In genomic region chr9:93124793-93125192, GRCh38 we compare ENCODE assay signal across 17 cellular contexts. TPM values are rescaled to one million over a fixed set of nuclear protein-coding genes. Genes with fewer than 3 reads are reported as not detected.
A peak's percentile ranks its signal among the peaks of the same experiment; 100 is the strongest.
DNase-seq lines count a peak whose midpoint lies in the region; ATAC-seq and TF ChIP-seq lines count a peak whose summit lies in the region.
"Had no signal": no experiment of that assay in that cellular context is flagged by ENCODE, and none has a peak within 500 bp of the region (broad histone marks: within the 10 kb centered on the region; RNA-seq: fewer than 3 reads in every experiment).

No MANE protein-coding gene starts in this region.

- no peak overlapping the region for H3K27ac Mint-ChIP-seq in activated CD4-positive, alpha-beta T cell treated with anti-CD3 and anti-CD28 coated beads for 36 hours
- H3K27ac Mint-ChIP-seq in endothelial cell (ENCODE audit: unreplicated experiment), result no peak overlapping the region
- peak overlapping the region; percentile 20 for H3K27ac Mint-ChIP-seq in stimulated activated effector memory CD8-positive, alpha-beta T cell treated with anti-CD3 and anti-CD28 coated beads, Interleukin-12 subunit alpha, Interleukin-12 subunit beta, amount 100 ng/mL, for 72 hours
- H3K27ac Mint-ChIP-seq: mesothelial cell of epicardium had no signal

- CTCF ChIA-PET in activated CD4-positive, alpha-beta T cell treated with anti-CD3 and anti-CD28 coated beads for 36 hours (lab: Charles Lee), result no interaction called here

- H3K27me3 ChIP-seq in RWPE2 (ENCODE audit: insufficient read depth, poor library complexity, severe bottlenecking) (no peaks in the 10 kb centered on the region), colonic mucosa (no peaks in the 10 kb centered on the region)
- H3K27me3 ChIP-seq: gastrocnemius medialis had no signal

- DNase-seq in activated CD4-positive, alpha-beta T cell treated with anti-CD3 and anti-CD28 coated beads for 36 hours, result peak; percentile 5
- no peak for DNase-seq in activated CD4-positive, alpha-beta T cell treated with anti-CD3 and anti-CD28 coated beads for 1 hour
- DNase-seq in RWPE2 (ENCODE audit: low spot score) (peak; percentile 40), endothelial cell (ENCODE audit: low spot score) (no peak), colonic mucosa (no peak), AG08395 (ENCODE audit: low spot score) (no peak)
- DNase-seq in stimulated activated effector memory CD8-positive, alpha-beta T cell treated with anti-CD3 and anti-CD28 coated beads, Interleukin-12 subunit alpha, Interleukin-12 subunit beta, amount 100 ng/mL, for 72 hours (ENCODE audit: low spot score in 2 of 2), result no peak
- DNase-seq: activated CD4-positive, alpha-beta T cell treated with anti-CD3 and anti-CD28 coated beads, Interleukin-2, amount 50 U/mL, for 1 hour; NCI-H2081; NCI-H69; T-helper 2 cell had no signal

- POLR2A ChIA-PET in activated CD4-positive, alpha-beta T cell treated with anti-CD3 and anti-CD28 coated beads for 36 hours (lab: Charles Lee), result no interaction called here

- H3K27me3 Mint-ChIP-seq in activated CD4-positive, alpha-beta T cell treated with anti-CD3 and anti-CD28 coated beads for 36 hours, result no peaks in the 10 kb centered on the region
- peaks cover 9% of the 10 kb centered on the region for H3K27me3 Mint-ChIP-seq in endothelial cell (ENCODE audit: unreplicated experiment)

- H3K9me3 ChIP-seq in RWPE2 (ENCODE audit: severe bottlenecking) (no peaks in the 10 kb centered on the region), colonic mucosa (no peaks in the 10 kb centered on the region)
- H3K9me3 ChIP-seq: gastrocnemius medialis had no signal

- H3K9me3 Mint-ChIP-seq in activated CD4-positive, alpha-beta T cell treated with anti-CD3 and anti-CD28 coated beads for 36 hours (ENCODE audit: low read depth), result no peaks in the 10 kb centered on the region
- H3K9me3 Mint-ChIP-seq in endothelial cell (ENCODE audit: unreplicated experiment), result no peaks in the 10 kb centered on the region
- no peaks in the 10 kb centered on the region for H3K9me3 Mint-ChIP-seq in stimulated activated effector memory CD8-positive, alpha-beta T cell treated with anti-CD3 and anti-CD28 coated beads, Interleukin-12 subunit alpha, Interleukin-12 subunit beta, amount 100 ng/mL, for 72 hours
- H3K9me3 Mint-ChIP-seq: mesothelial cell of epicardium had no signal

- H3K4me1 ChIP-seq in RWPE2 (ENCODE audit: insufficient read depth, poor library complexity, severe bottlenecking) (peaks cover 13% of the 10 kb centered on the region), colonic mucosa (peaks cover 10% of the 10 kb centered on the region)

- H3K27ac ChIP-seq in RWPE2 (ENCODE audit: poor library complexity, severe bottlenecking) (no peak overlapping the region), colonic mucosa (no peak overlapping the region)
- H3K27ac ChIP-seq: 22Rv1, gastrocnemius medialis, parathyroid adenoma had no signal

- intact Hi-C loops in activated CD4-positive, alpha-beta T cell treated with anti-CD3 and anti-CD28 coated beads for 36 hours (cut with DNase I, micrococcal nuclease), result no loop called here
- intact Hi-C loops in colonic mucosa (cut with DNase I), result no loop called here

- H3K4me1 Mint-ChIP-seq in activated CD4-positive, alpha-beta T cell treated with anti-CD3 and anti-CD28 coated beads for 36 hours, result peaks cover 48% of the 10 kb centered on the region
- H3K4me1 Mint-ChIP-seq in endothelial cell (ENCODE audit: unreplicated experiment), result peaks cover 27% of the 10 kb centered on the region
- H3K4me1 Mint-ChIP-seq in stimulated activated effector memory CD8-positive, alpha-beta T cell treated with anti-CD3 and anti-CD28 coated beads, Interleukin-12 subunit alpha, Interleukin-12 subunit beta, amount 100 ng/mL, for 72 hours, result peaks cover 66% of the 10 kb centered on the region

- H3K4me3 ChIP-seq in RWPE2 (ENCODE audit: severe bottlenecking) (no peak overlapping the region), colonic mucosa (no peak overlapping the region)
- H3K4me3 ChIP-seq: gastrocnemius medialis had no signal

- no peak for TF ChIP-seq CTCF in RWPE2 (IDR thresholded peaks at IDR 0.05; ENCODE audit: poor library complexity, severe bottlenecking)
- TF ChIP-seq CTCF in endothelial cell (IDR thresholded peaks at IDR 0.05; ENCODE audit: unreplicated experiment), result no peak
- TF ChIP-seq CTCF in colonic mucosa (IDR thresholded peaks at IDR 0.05), result no peak

- H3K4me3 Mint-ChIP-seq in activated CD4-positive, alpha-beta T cell treated with anti-CD3 and anti-CD28 coated beads for 36 hours, result no peak overlapping the region
- H3K4me3 Mint-ChIP-seq in endothelial cell (ENCODE audit: unreplicated experiment), result peak overlapping the region; percentile 9
- no peak overlapping the region for H3K4me3 Mint-ChIP-seq in stimulated activated effector memory CD8-positive, alpha-beta T cell treated with anti-CD3 and anti-CD28 coated beads, Interleukin-12 subunit alpha, Interleukin-12 subunit beta, amount 100 ng/mL, for 72 hours
- H3K4me3 Mint-ChIP-seq: mesothelial cell of epicardium had no signal

- H3K9ac ChIP-seq in colonic mucosa (ENCODE audit: low read depth in 2 of 2, low read length in 2 of 2), result no peak overlapping the region
- H3K9ac ChIP-seq: parathyroid adenoma had no signal

- no peak for ATAC-seq in activated CD4-positive, alpha-beta T cell treated with anti-CD3 and anti-CD28 coated beads for 36 hours
- ATAC-seq in RWPE2 (ENCODE audit: low read depth) (no peak), HG03469 (IDR thresholded peaks at IDR 0.05; ENCODE audit: unreplicated experiment) (no peak)
- ATAC-seq in stimulated activated effector memory CD8-positive, alpha-beta T cell treated with anti-CD3 and anti-CD28 coated beads, Interleukin-12 subunit alpha, Interleukin-12 subunit beta, amount 100 ng/mL, for 72 hours, result no peak
- ATAC-seq: gastrocnemius medialis had no signal

- H3K36me3 Mint-ChIP-seq in activated CD4-positive, alpha-beta T cell treated with anti-CD3 and anti-CD28 coated beads for 36 hours (ENCODE audit: low read depth), result peaks cover 31% of the 10 kb centered on the region
- peaks cover 8% of the 10 kb centered on the region for H3K36me3 Mint-ChIP-seq in endothelial cell (ENCODE audit: low read depth, unreplicated experiment)
- H3K36me3 Mint-ChIP-seq in stimulated activated effector memory CD8-positive, alpha-beta T cell treated with anti-CD3 and anti-CD28 coated beads, Interleukin-12 subunit alpha, Interleukin-12 subunit beta, amount 100 ng/mL, for 72 hours, result peaks cover 89% of the 10 kb centered on the region

- H3K36me3 ChIP-seq in RWPE2 (ENCODE audit: low read depth) (peaks cover 5% of the 10 kb centered on the region; the same call in 1 of the 2 replicates), colonic mucosa (no peaks in the 10 kb centered on the region)

RNA-seq across cellular contexts. Expression of gene NINJ1, which starts 9.3 kb away (rescaled TPM):
- total RNA-seq in activated CD4-positive, alpha-beta T cell treated with anti-CD3 and anti-CD28 coated beads for 36 hours, result 100 to 1,000 TPM in 1 of 2 experiments, 10 to 100 TPM in 1; 77.4 to 108 TPM
- total RNA-seq in endothelial cell (ENCODE audit: unreplicated experiment) (34.2 TPM), colonic mucosa (10 to 100 TPM; 24.5 to 29.4 TPM)

RNA-seq across cellular contexts. Expression of gene CARD19, which starts 28.8 kb away (rescaled TPM):
- total RNA-seq in activated CD4-positive, alpha-beta T cell treated with anti-CD3 and anti-CD28 coated beads for 36 hours, result 10 to 100 TPM; 39.6 to 44.4 TPM
- total RNA-seq in endothelial cell (ENCODE audit: unreplicated experiment) (13.2 TPM), colonic mucosa (10 to 100 TPM; 48.6 to 56.3 TPM)

RNA-seq across cellular contexts. Expression of gene WNK2, which starts 59.1 kb away (rescaled TPM):
- total RNA-seq in activated CD4-positive, alpha-beta T cell treated with anti-CD3 and anti-CD28 coated beads for 36 hours, result 1 to 10 TPM; 3.3 to 4.6 TPM
- 0.82 TPM for total RNA-seq in endothelial cell (ENCODE audit: unreplicated experiment)
- total RNA-seq in colonic mucosa, result 100 to 1,000 TPM; 161 to 238 TPM
- total RNA-seq: endothelial cell of umbilical vein had no signal

Comparison
In these comparisons a context has a peak if more than half of its experiments do, and no peak if none do; other contexts are left out.
1. DNase-seq: peak in activated CD4-positive, alpha-beta T cell treated with anti-CD3 and anti-CD28 coated beads for 36 hours (single experiment) and RWPE2 (single experiment); none in activated CD4-positive, alpha-beta T cell treated with anti-CD3 and anti-CD28 coated beads for 1 hour (single experiment), endothelial cell (single experiment), stimulated activated effector memory CD8-positive, alpha-beta T cell treated with anti-CD3 and anti-CD28 coated beads, Interleukin-12 subunit alpha, Interleukin-12 subunit beta, amount 100 ng/mL, for 72 hours (0 of 2), colonic mucosa (single experiment) and AG08395 (single experiment).
2. RNA of gene WNK2, which starts 59.1 kb away (total RNA-seq): 161 to 238 TPM in colonic mucosa; 3.3 to 4.6 TPM in activated CD4-positive, alpha-beta T cell treated with anti-CD3 and anti-CD28 coated beads for 36 hours and 0.82 TPM in endothelial cell (single experiment); every median in the first group is over 10 times any median in the second.